25 cellular contexts compared by ENCODE assay signal in genomic region chr2:44569397-44569970, GRCh38.
"Had no signal": no experiment of that assay in that cellular context is flagged by ENCODE, and none has a peak within 500 bp of the region (broad histone marks: within the 10 kb centered on the region; RNA-seq: fewer than 3 reads in every experiment).

No MANE protein-coding gene starts in this region.

- H3K36me3 ChIP-seq: left ventricle myocardium inferior, pancreas, prostate gland, stomach, thoracic aorta, tibial artery, uterus had no signal

- H3K27ac ChIP-seq: left ventricle myocardium inferior, pancreas, prostate gland, skin epidermis, stomach, thoracic aorta, tibial artery, uterus had no signal

- H3K4me1 ChIP-seq: left ventricle myocardium inferior, prostate gland, stomach, tibial artery, uterus had no signal

- FAIRE-seq: pancreas had no signal

- DNase-seq: hypothalamus; immature natural killer cell; left ventricle myocardium inferior; midbrain; mucosa of descending colon; naive thymus-derived CD4-positive, alpha-beta T cell; nucleus accumbens; pancreas; posterior cingulate gyrus; retina; right cardiac atrium; stimulated activated CD4-positive, alpha-beta T cell treated with anti-CD3 and anti-CD28 coated beads, Interleukin-12 subunit alpha, Interleukin-12 subunit beta, amount 100 ng/mL, for 4 hours; stimulated activated CD4-positive, alpha-beta T cell treated with anti-CD3 and anti-CD28 coated beads, Interleukin-15, amount 100 ng/mL, for 24 hours; stimulated activated CD4-positive, alpha-beta T cell treated with anti-CD3 and anti-CD28 coated beads, Interleukin-2, amount 100 ng/mL, for 24 hours; stimulated activated CD4-positive, alpha-beta T cell treated with anti-CD3 and anti-CD28 coated beads, Interleukin-4, amount 100 ng/mL, for 1 hour; stimulated activated naive B cell treated with anti-CD40 and anti-IgM and Interleukin-4, amounts not matched to agents 10 μg/mL and 1 μg/mL and 100 μg/mL, for 72 hours; stimulated activated naive CD8-positive, alpha-beta T cell treated with anti-CD3 and anti-CD28 coated beads, Interleukin-15, Interleukin-2, amounts not matched to agents 100 U/mL and 50 U/mL, for 24 hours; stomach; tibial artery; trophoblast cell; uterus had no signal

- H3K27me3 ChIP-seq: pancreas, stomach, tibial artery, uterus had no signal

- H3K9me3 ChIP-seq: left ventricle myocardium inferior, mucosa of descending colon, pancreas, prostate gland, stomach, thoracic aorta, tibial artery, uterus had no signal

- H3K4me3 ChIP-seq: left ventricle myocardium inferior, lung, mucosa of descending colon, pancreas, prostate gland, skin epidermis, stomach, thoracic aorta, tibial artery, uterus had no signal
